Comparison of ENCODE assay signal across 8 cellular contexts in the genomic region with DNA sequence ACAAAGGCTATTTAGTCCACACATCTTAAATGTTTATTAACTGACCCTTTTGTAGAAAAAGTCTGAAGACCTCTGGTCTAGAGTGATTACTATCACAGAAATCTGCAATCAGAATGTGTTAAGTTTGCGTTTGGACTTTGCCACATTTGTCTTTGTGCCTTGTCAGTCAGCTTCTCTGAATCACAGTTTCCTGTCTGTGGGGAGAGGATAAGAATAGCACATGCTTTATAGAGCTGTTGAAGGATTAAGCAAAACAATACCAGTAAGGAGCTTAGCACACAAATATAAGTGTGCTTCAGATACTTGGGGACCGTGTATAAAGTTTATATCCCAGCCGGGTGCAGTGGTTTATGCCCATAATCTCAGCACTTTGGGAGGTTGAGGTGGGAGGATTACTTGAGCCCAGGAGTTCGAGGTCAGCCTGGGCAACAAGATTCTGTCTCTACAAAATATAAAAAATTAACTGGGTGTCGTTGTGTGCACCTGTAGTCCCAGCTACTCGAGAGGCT.
DNase-seq lines count a peak whose midpoint lies in the region; ATAC-seq and TF ChIP-seq lines count a peak whose summit lies in the region.

No MANE protein-coding gene starts in this region.

- H3K4me2 ChIP-seq in neural progenitor cell = no peak overlapping the region

- peaks cover 13% of the 10 kb centered on the region for H3K4me1 ChIP-seq in neural progenitor cell

- H3K36me3 ChIP-seq in neural progenitor cell = no peaks in the 10 kb centered on the region

- ATAC-seq in GM18511 (IDR thresholded peaks at IDR 0.05; ENCODE audit: unreplicated experiment) = peak; percentile 90
- peak; percentile 71 for ATAC-seq in HG02981 (IDR thresholded peaks at IDR 0.05; ENCODE audit: unreplicated experiment)

- no peak overlapping the region for H2AFZ ChIP-seq in neural progenitor cell (replicated peaks)

- H3K9me3 ChIP-seq in neural progenitor cell (ENCODE audit: low read depth) = no peaks in the 10 kb centered on the region

- H3F3A ChIP-seq in neural progenitor cell (ENCODE audit: low read depth) = no peaks in the 10 kb centered on the region

- no peak overlapping the region for H3K4me3 Mint-ChIP-seq in neural progenitor cell

- TF ChIP-seq CTCF in neural progenitor cell (IDR thresholded peaks at IDR 0.05) = no peak

- peaks cover 2% of the 10 kb centered on the region for H3K36me3 Mint-ChIP-seq in neural progenitor cell

- peak overlapping the region; percentile 57 for H3K27ac Mint-ChIP-seq in neural progenitor cell

- no peak overlapping the region for H3K4me3 ChIP-seq in neural progenitor cell

- peaks cover 6% of the 10 kb centered on the region for H3K9me3 Mint-ChIP-seq in neural progenitor cell

- DNase-seq in AG20443 (ENCODE audit: low spot score) (peak; percentile 29), NOMO-1 treated with DMSO at 0.1 percent for 48 hours (lab: John Stamatoyannopoulos, UW; ENCODE audit: unreplicated experiment) (peak; percentile 92), dermis blood vessel endothelial cell (peak; percentile 92), neural progenitor cell (ENCODE audit: low spot score) (peak; percentile 8), GM19240 (ENCODE audit: insufficient read length, low spot score) (no peak)
- DNase-seq in effector CD8-positive, alpha-beta T cell (lab: John Stamatoyannopoulos, UW) = no peak

- H3K4me1 Mint-ChIP-seq in neural progenitor cell = peaks cover 9% of the 10 kb centered on the region

- no peaks in the 10 kb centered on the region for H4K20me1 ChIP-seq in neural progenitor cell (ENCODE audit: low read depth)

- no peaks in the 10 kb centered on the region for H3K27me3 ChIP-seq in neural progenitor cell

- H3K27ac ChIP-seq in neural progenitor cell = no peak overlapping the region

- peaks cover 5% of the 10 kb centered on the region for H3K27me3 Mint-ChIP-seq in neural progenitor cell (ENCODE audit: insufficient read depth, low read depth)

- H3K9ac ChIP-seq in neural progenitor cell = no peak overlapping the region

- H3K79me2 ChIP-seq in neural progenitor cell (ENCODE audit: low read depth) = no peaks in the 10 kb centered on the region

Comparison
In these comparisons a context has a peak if more than half of its experiments do, and no peak if none do; other contexts are left out.
1. DNase-seq: peak in AG20443 (single experiment), NOMO-1 treated with DMSO at 0.1 percent for 48 hours (single experiment), dermis blood vessel endothelial cell (single experiment) and neural progenitor cell (single experiment); none in GM19240 (single experiment) and effector CD8-positive, alpha-beta T cell (single experiment).